In genomic region chr2:128233790-128234395, GRCh38 we compare ENCODE assay signal across 8 cellular contexts.
DNase-seq lines count a peak whose midpoint lies in the region; ATAC-seq and TF ChIP-seq lines count a peak whose summit lies in the region.

No MANE protein-coding gene starts in this region.

- H3K27ac ChIP-seq in left ventricle myocardium inferior (replicated peaks) (no peak overlapping the region), upper lobe of left lung (no peak overlapping the region)

- no peaks in the 10 kb centered on the region for H3K9me3 ChIP-seq in left ventricle myocardium inferior (replicated peaks)
- no peaks in the 10 kb centered on the region for H3K9me3 ChIP-seq in upper lobe of left lung
- no peaks in the 10 kb centered on the region for H3K9me3 ChIP-seq in mucosa of descending colon

- no peak for DNase-seq in left ventricle myocardium inferior
- no peak for DNase-seq in Right ventricle myocardium inferior (ENCODE audit: missing footprints)
- DNase-seq in T-cell = no peak
- no peak for DNase-seq in immature natural killer cell
- DNase-seq in upper lobe of left lung = no peak
- no peak for DNase-seq in globus pallidus (ENCODE audit: low spot score)
- DNase-seq in NCI-H524 treated with DMSO at 0.1 percent for 48 hours (lab: John Stamatoyannopoulos, UW) = no peak
- no peak for DNase-seq in mucosa of descending colon

- intact Hi-C loops in left ventricle myocardium inferior (cut with micrococcal nuclease) = no loop called here
- intact Hi-C loops in Right ventricle myocardium inferior (cut with DNase I) = loop anchor here (2.0 to 5.0 kb wide), 4 partner anchors 47 to 347 kb away; partner anchors contain the start of gene AMMECR1L
- intact Hi-C loops in mucosa of descending colon (cut with DNase I, micrococcal nuclease) = loop anchor here (5.0 to 10.0 kb wide), 2 partner anchors 57 to 59 kb away; no protein-coding TSS in a partner anchor

- 30 to 46% methylated on average over 8 to 11 of the region's 11 CpGs for WGBS in upper lobe of left lung, 2 donors

- CTCF ChIA-PET in T-cell (lab: Charles Lee) = interaction anchor here (0.5 to 1.2 kb wide), 7 partner anchors 9 to 1690 kb away, joined by 3 to 8 read pairs (median 3); no protein-coding TSS in a partner anchor

- peaks cover 26% of the 10 kb centered on the region for H3K4me1 ChIP-seq in left ventricle myocardium inferior
- peaks cover 4 to 17% (median 10%) of the 10 kb centered on the region in 4 donors for H3K4me1 ChIP-seq in upper lobe of left lung
- peaks cover 5% of the 10 kb centered on the region for H3K4me1 ChIP-seq in mucosa of descending colon (ENCODE audit: low read depth)

- TF ChIP-seq POLR2A in upper lobe of left lung (IDR thresholded peaks at IDR 0.05) = no peak

- H3K36me3 Mint-ChIP-seq in T-cell = no peaks in the 10 kb centered on the region
- H3K36me3 Mint-ChIP-seq in immature natural killer cell = no peaks in the 10 kb centered on the region

- H3K27me3 Mint-ChIP-seq in T-cell (peaks cover 7 to 11% of the 10 kb centered on the region in 2 donors), immature natural killer cell (ENCODE audit: low read depth in 3 of 3) (peaks cover 0 to 9% (median 3%) of the 10 kb centered on the region in 3 donors)

- ATAC-seq in Right ventricle myocardium inferior = no peak
- ATAC-seq in T-cell (replicated peaks in 1 of 4) = no peak
- ATAC-seq in upper lobe of left lung (ENCODE audit: low FRiP score in 2 of 2) = no peak
- ATAC-seq in mucosa of descending colon = no peak

- peaks cover 5% of the 10 kb centered on the region in 3 donors for H3K4me1 Mint-ChIP-seq in T-cell
- peaks cover 4 to 7% of the 10 kb centered on the region in 2 donors for H3K4me1 Mint-ChIP-seq in immature natural killer cell

- POLR2A ChIA-PET in T-cell (lab: Charles Lee) = interaction anchor here in 1 of 2 donors (0.6 kb wide), 1 partner anchor 500 kb away, joined by 3 read pairs; no protein-coding TSS in a partner anchor

- H3K36me3 ChIP-seq in left ventricle myocardium inferior = no peaks in the 10 kb centered on the region
- H3K36me3 ChIP-seq in upper lobe of left lung = no peaks in the 10 kb centered on the region
- no peaks in the 10 kb centered on the region for H3K36me3 ChIP-seq in mucosa of descending colon (ENCODE audit: low read depth)

- H3K27me3 ChIP-seq in left ventricle myocardium inferior (ENCODE audit: low read depth) (no peaks in the 10 kb centered on the region), upper lobe of left lung (no peaks in the 10 kb centered on the region)

- H3K9me3 Mint-ChIP-seq in T-cell (no peaks in the 10 kb centered on the region), immature natural killer cell (no peaks in the 10 kb centered on the region)

- peak overlapping the region; percentile 77 to 84 (median 82) for H3K4me3 Mint-ChIP-seq in T-cell
- H3K4me3 Mint-ChIP-seq in immature natural killer cell = peak overlapping the region; percentile 83 to 90 (median 86)

- TF ChIP-seq CTCF in left ventricle myocardium inferior (IDR thresholded peaks at IDR 0.05; ENCODE audit: borderline replicate concordance) (no peak), upper lobe of left lung (IDR thresholded peaks at IDR 0.05) (peak in 1 of 6 experiments; percentile 32), mucosa of descending colon (IDR thresholded peaks at IDR 0.05) (no peak)

- no peak for TF ChIP-seq EP300 in upper lobe of left lung (IDR thresholded peaks at IDR 0.05)

- peak overlapping the region; percentile 82 for H3K4me3 ChIP-seq in left ventricle myocardium inferior
- peak overlapping the region in 3 of 4 donors; percentile 55 to 76 (median 61) for H3K4me3 ChIP-seq in upper lobe of left lung
- H3K4me3 ChIP-seq in mucosa of descending colon = no peak overlapping the region

- H3K27ac Mint-ChIP-seq in T-cell = no peak overlapping the region
- peak overlapping the region in 4 of 6 donors; percentile 64 to 81 (median 70) for H3K27ac Mint-ChIP-seq in immature natural killer cell

Comparison
In these comparisons a context has a peak if more than half of its experiments do, and no peak if none do; other contexts are left out.
1. H3K27ac Mint-ChIP-seq: peak in immature natural killer cell (4 of 6); none in T-cell (0 of 2).